Comparison of ENCODE assay signal across 8 cellular contexts in genomic region chr1:222713091-222714012, GRCh38. TPM values are rescaled to one million over a fixed set of nuclear protein-coding genes. Genes with fewer than 3 reads are reported as not detected.
DNase-seq lines count a peak whose midpoint lies in the region; ATAC-seq and TF ChIP-seq lines count a peak whose summit lies in the region.

No MANE protein-coding gene starts in this region.

- in situ Hi-C loops in G401 (cut with HindIII; ENCODE audit: low sequenced_read_pairs): no loop called here

- DNase-seq in G401 (ENCODE audit: low spot score): peak; percentile 97
- peak; percentile 91 for DNase-seq in H7
- DNase-seq in RWPE2 (ENCODE audit: low spot score): peak; percentile 78
- peak; percentile 90 for DNase-seq in activated effector memory CD4-positive, alpha-beta T cell treated with Interleukin-2 at 50 U/mL for 16 hours
- DNase-seq in fibroblast of pulmonary artery (ENCODE audit: low read depth): peak; percentile 94

- H4K20me1 ChIP-seq in Loucy (ENCODE audit: insufficient read depth, low read length, poor library complexity, severe bottlenecking): peaks cover 13% of the 10 kb centered on the region

- H3K27ac ChIP-seq in RWPE2 (ENCODE audit: poor library complexity, severe bottlenecking): peak overlapping the region; percentile 88

- H3K27me3 ChIP-seq in H7 (ENCODE audit: control insufficient read depth, insufficient read depth, low read length) (no peaks in the 10 kb centered on the region), Loucy (ENCODE audit: insufficient read depth, low read length, poor library complexity, severe bottlenecking) (no peaks in the 10 kb centered on the region), RWPE2 (ENCODE audit: insufficient read depth, poor library complexity, severe bottlenecking) (no peaks in the 10 kb centered on the region)

- H3F3A ChIP-seq in Loucy (ENCODE audit: low read depth): no peaks in the 10 kb centered on the region; the same call in 1 of the 2 replicates

- H3K4me3 Mint-ChIP-seq in nephron: peak overlapping the region; percentile 96 to 97 (median 97)
- peak overlapping the region; percentile 96 for H3K4me3 Mint-ChIP-seq in stimulated activated naive CD8-positive, alpha-beta T cell treated with anti-CD3 and anti-CD28 coated beads, Interleukin-15, Interleukin-2, amounts not matched to agents 100 ng/mL and 50 ng/mL, for 24 hours

- peak overlapping the region; percentile 69 for H3K4me2 ChIP-seq in Loucy (ENCODE audit: low read depth, low read length, poor library complexity, severe bottlenecking)

- no peaks in the 10 kb centered on the region for H3K27me3 Mint-ChIP-seq in nephron (ENCODE audit: low read depth)
- no peaks in the 10 kb centered on the region for H3K27me3 Mint-ChIP-seq in stimulated activated naive CD8-positive, alpha-beta T cell treated with anti-CD3 and anti-CD28 coated beads, Interleukin-15, Interleukin-2, amounts not matched to agents 100 ng/mL and 50 ng/mL, for 24 hours

- peak; percentile 68 for ATAC-seq in RWPE2 (ENCODE audit: low read depth)

- peak overlapping the region; percentile 95 for H2AFZ ChIP-seq in Loucy (ENCODE audit: low read length)

- H3K36me3 ChIP-seq in H7 (replicated peaks; ENCODE audit: control insufficient read depth, insufficient read depth, low read length) (no peaks in the 10 kb centered on the region), Loucy (ENCODE audit: insufficient read depth, low read length) (peaks cover 6% of the 10 kb centered on the region; the same call in 1 of the 2 replicates), RWPE2 (ENCODE audit: low read depth) (peaks cover 14% of the 10 kb centered on the region)

- peak overlapping the region; percentile 87 for H3K9ac ChIP-seq in Loucy (ENCODE audit: low read depth, low read length, poor library complexity, severe bottlenecking)

- peaks cover 19% of the 10 kb centered on the region for H3K36me3 Mint-ChIP-seq in nephron (ENCODE audit: low read depth)
- H3K36me3 Mint-ChIP-seq in stimulated activated naive CD8-positive, alpha-beta T cell treated with anti-CD3 and anti-CD28 coated beads, Interleukin-15, Interleukin-2, amounts not matched to agents 100 ng/mL and 50 ng/mL, for 24 hours (ENCODE audit: low read depth): peaks cover 49% of the 10 kb centered on the region

- H3K4me3 ChIP-seq in H7 (ENCODE audit: insufficient read depth, low read depth, low read length): peak overlapping the region; percentile 97
- H3K4me3 ChIP-seq in Loucy (ENCODE audit: low read length, poor library complexity, severe bottlenecking): peak overlapping the region; percentile 81
- H3K4me3 ChIP-seq in RWPE2 (ENCODE audit: severe bottlenecking): peak overlapping the region; percentile 52
- H3K4me3 ChIP-seq in fibroblast of pulmonary artery (replicated peaks; ENCODE audit: low read depth, low read length): peak overlapping the region; percentile 74

- H3K9me3 Mint-ChIP-seq in nephron: no peaks in the 10 kb centered on the region
- no peaks in the 10 kb centered on the region for H3K9me3 Mint-ChIP-seq in stimulated activated naive CD8-positive, alpha-beta T cell treated with anti-CD3 and anti-CD28 coated beads, Interleukin-15, Interleukin-2, amounts not matched to agents 100 ng/mL and 50 ng/mL, for 24 hours

- H3K4me1 Mint-ChIP-seq in nephron: peaks cover 25% of the 10 kb centered on the region
- H3K4me1 Mint-ChIP-seq in stimulated activated naive CD8-positive, alpha-beta T cell treated with anti-CD3 and anti-CD28 coated beads, Interleukin-15, Interleukin-2, amounts not matched to agents 100 ng/mL and 50 ng/mL, for 24 hours (ENCODE audit: low read depth): peaks cover 57% of the 10 kb centered on the region

- peaks cover 55% of the 10 kb centered on the region for H3K79me2 ChIP-seq in Loucy (ENCODE audit: insufficient read depth, low read length)

- peaks cover 20% of the 10 kb centered on the region for H3K4me1 ChIP-seq in Loucy (ENCODE audit: insufficient read depth, low read length, poor library complexity, severe bottlenecking)
- H3K4me1 ChIP-seq in RWPE2 (ENCODE audit: insufficient read depth, poor library complexity, severe bottlenecking): peaks cover 9% of the 10 kb centered on the region

- TF ChIP-seq CTCF in Loucy (conservative IDR thresholded peaks at IDR 0.05; ENCODE audit: low read length) (no peak), RWPE2 (IDR thresholded peaks at IDR 0.05; ENCODE audit: poor library complexity, severe bottlenecking) (no peak), fibroblast of pulmonary artery (IDR thresholded peaks at IDR 0.05; ENCODE audit: low read length, missing control alignments) (no peak), nephron (IDR thresholded peaks at IDR 0.05; ENCODE audit: unreplicated experiment in 3 of 3) (no peak)

- H3K9me2 ChIP-seq in Loucy (replicated peaks; ENCODE audit: low read depth, low read length): no peaks in the 10 kb centered on the region

- peak overlapping the region; percentile 99 to 100 (median 99) for H3K27ac Mint-ChIP-seq in nephron
- H3K27ac Mint-ChIP-seq in stimulated activated naive CD8-positive, alpha-beta T cell treated with anti-CD3 and anti-CD28 coated beads, Interleukin-15, Interleukin-2, amounts not matched to agents 100 ng/mL and 50 ng/mL, for 24 hours: peak overlapping the region; percentile 99

- H3K9me3 ChIP-seq in Loucy (ENCODE audit: insufficient read depth, low read depth, low read length) (no peaks in the 10 kb centered on the region), RWPE2 (ENCODE audit: severe bottlenecking) (no peaks in the 10 kb centered on the region)

RNA-seq across cellular contexts. Expression of gene BROX, which starts 1.0 kb away (rescaled TPM):
- 25.4 and 51.2 TPM in 2 replicates for total RNA-seq in G401 (2014; rRNA removed; shearing (Covaris generic))
- total RNA-seq in H7 (2014; rRNA removed; shearing (Covaris generic)): 44.5 and 59.6 TPM in 2 replicates

RNA-seq across cellular contexts. Expression of gene AIDA, which starts 1.1 kb away (rescaled TPM):
- total RNA-seq in G401 (2014; rRNA removed; shearing (Covaris generic)): 24.0 and 35.1 TPM in 2 replicates
- total RNA-seq in H7 (2014; rRNA removed; shearing (Covaris generic)): 48.3 and 58.1 TPM in 2 replicates

RNA-seq across cellular contexts. Expression of gene FAM177B, which starts 23.6 kb away (rescaled TPM):
- not detected in 2 replicates for total RNA-seq in G401 (2014; rRNA removed; shearing (Covaris generic))
- not detected in 2 replicates for total RNA-seq in H7 (2014; rRNA removed; shearing (Covaris generic))

Comparison
In these comparisons a context has a peak if more than half of its experiments do, and no peak if none do; other contexts are left out.
1. Peak in every context shown above with its lines: DNase-seq, ATAC-seq, H3K4me3 ChIP-seq and H3K27ac ChIP-seq.